In the genomic region with DNA sequence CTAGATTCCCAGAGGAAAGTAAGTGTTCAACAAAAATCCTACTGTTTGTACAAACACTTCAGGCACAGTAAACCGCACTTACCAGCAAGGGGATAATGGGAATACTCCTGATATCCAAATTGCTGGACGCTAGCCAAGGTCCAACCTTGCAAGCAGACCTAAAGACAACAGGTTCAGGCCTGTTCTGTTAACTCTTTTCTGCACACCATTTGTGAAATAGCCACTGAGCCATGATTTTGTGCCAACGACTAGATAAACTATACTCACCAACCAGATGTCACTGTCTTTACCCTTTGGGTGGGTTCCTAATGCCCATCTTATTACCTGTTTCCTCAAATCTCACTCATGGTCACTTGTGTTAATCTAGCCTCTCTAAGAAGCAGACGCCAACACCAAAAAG, we compare ENCODE assay signal across 22 cellular contexts.
"Had no signal": no experiment of that assay in that cellular context is flagged by ENCODE, and none has a peak within 500 bp of the region (broad histone marks: within the 10 kb centered on the region; RNA-seq: fewer than 3 reads in every experiment).

No MANE protein-coding gene starts in this region.

- H3K4me1 ChIP-seq: adrenal gland, pancreas had no signal

- H3K27me3 ChIP-seq: adrenal gland, foreskin keratinocyte, pancreas, suprapubic skin had no signal

- H3K4me2 ChIP-seq: smooth muscle cell had no signal

- H3K9me3 Mint-ChIP-seq: activated naive CD4-positive, alpha-beta T cell treated with anti-CD3 and anti-CD28 coated beads, Interleukin-2, amount 50 U/mL, for 72 hours; activated T-cell treated with anti-CD3 and anti-CD28 coated beads, Interleukin-2, amount 50 U/mL, for 72 hours; mesothelial cell of epicardium; natural killer cell treated with Interleukin-12 subunit alpha and Interleukin-12 subunit beta and Interleukin-15 and Interleukin-18, amount 100 ng/mL, for 72 hours; stimulated activated naive CD8-positive, alpha-beta T cell treated with anti-CD3 and anti-CD28 coated beads, Interleukin-15, amount 100 ng/mL, for 72 hours had no signal

- H3K4me1 Mint-ChIP-seq: stimulated activated naive CD8-positive, alpha-beta T cell treated with anti-CD3 and anti-CD28 coated beads, Interleukin-15, amount 100 ng/mL, for 72 hours had no signal

- H3K27ac Mint-ChIP-seq: activated naive CD4-positive, alpha-beta T cell treated with anti-CD3 and anti-CD28 coated beads, Interleukin-2, amount 50 U/mL, for 72 hours; activated T-cell treated with anti-CD3 and anti-CD28 coated beads, Interleukin-2, amount 50 U/mL, for 72 hours; natural killer cell treated with Interleukin-12 subunit alpha and Interleukin-12 subunit beta and Interleukin-15 and Interleukin-18, amount 100 ng/mL, for 72 hours; stimulated activated naive CD8-positive, alpha-beta T cell treated with anti-CD3 and anti-CD28 coated beads, Interleukin-15, amount 100 ng/mL, for 72 hours had no signal

- H3K4me3 Mint-ChIP-seq: activated T-cell treated with anti-CD3 and anti-CD28 coated beads, Interleukin-2, amount 50 U/mL, for 72 hours; mesothelial cell of epicardium; natural killer cell treated with Interleukin-12 subunit alpha and Interleukin-12 subunit beta and Interleukin-15 and Interleukin-18, amount 100 ng/mL, for 72 hours; stimulated activated naive CD8-positive, alpha-beta T cell treated with anti-CD3 and anti-CD28 coated beads, Interleukin-15, amount 100 ng/mL, for 72 hours had no signal

- H3K27me3 Mint-ChIP-seq: natural killer cell treated with Interleukin-12 subunit alpha and Interleukin-12 subunit beta and Interleukin-15 and Interleukin-18, amount 100 ng/mL, for 72 hours; stimulated activated naive CD8-positive, alpha-beta T cell treated with anti-CD3 and anti-CD28 coated beads, Interleukin-15, amount 100 ng/mL, for 72 hours had no signal

- ATAC-seq: activated CD4-positive, CD25-positive, alpha-beta regulatory T cell treated with anti-CD3 and anti-CD28 coated beads, Interleukin-2, amount 50 U/mL, for 24 hours; activated naive CD4-positive, alpha-beta T cell treated with anti-CD3 and anti-CD28 coated beads, Interleukin-2, amount 50 U/mL, for 72 hours; activated T-cell treated with anti-CD3 and anti-CD28 coated beads, Interleukin-2, amount 50 U/mL, for 72 hours; natural killer cell treated with Interleukin-12 subunit alpha and Interleukin-12 subunit beta and Interleukin-15 and Interleukin-18, amount 100 ng/mL, for 72 hours; sciatic nerve; stimulated activated naive CD8-positive, alpha-beta T cell treated with anti-CD3 and anti-CD28 coated beads, Interleukin-15, amount 100 ng/mL, for 72 hours had no signal

- DNase-seq: activated CD4-positive, alpha-beta T cell treated with anti-CD3 and anti-CD28 coated beads, Interleukin-2, amount 50 U/mL, for 1 hour; activated CD8-positive, alpha-beta memory T cell treated with anti-CD3 and anti-CD28 coated beads, Interleukin-2, amount 50 U/mL, for 48 hours; activated effector memory CD4-positive, alpha-beta T cell treated with anti-CD3 and anti-CD28 coated beads, Interleukin-2, amount 50 U/mL, for 16 hours; activated T-cell treated with anti-CD3 and anti-CD28 coated beads, Interleukin-2, amount 50 U/mL, for 72 hours; adrenal gland; hypothalamus; islet precursor cell; pancreas; stimulated activated CD4-positive, alpha-beta T cell treated with anti-CD3 and anti-CD28 coated beads, Interleukin-4, amount 100 ng/mL, for 1 hour; stimulated activated naive CD8-positive, alpha-beta T cell treated with anti-CD3 and anti-CD28 coated beads, Interleukin-15, amount 100 ng/mL, for 72 hours; T1000; trophoblast cell had no signal

- H3K9me3 ChIP-seq: neutrophil, pancreas, suprapubic skin had no signal

- H3K27ac ChIP-seq: adrenal gland, foreskin keratinocyte, neutrophil, pancreas, suprapubic skin had no signal

- H3K36me3 Mint-ChIP-seq: activated naive CD4-positive, alpha-beta T cell treated with anti-CD3 and anti-CD28 coated beads, Interleukin-2, amount 50 U/mL, for 72 hours; natural killer cell treated with Interleukin-12 subunit alpha and Interleukin-12 subunit beta and Interleukin-15 and Interleukin-18, amount 100 ng/mL, for 72 hours had no signal

- H3K4me3 ChIP-seq: adrenal gland, lung, pancreas, smooth muscle cell, suprapubic skin had no signal
